ENCODE assay signal across 9 cellular contexts in the genomic region with DNA sequence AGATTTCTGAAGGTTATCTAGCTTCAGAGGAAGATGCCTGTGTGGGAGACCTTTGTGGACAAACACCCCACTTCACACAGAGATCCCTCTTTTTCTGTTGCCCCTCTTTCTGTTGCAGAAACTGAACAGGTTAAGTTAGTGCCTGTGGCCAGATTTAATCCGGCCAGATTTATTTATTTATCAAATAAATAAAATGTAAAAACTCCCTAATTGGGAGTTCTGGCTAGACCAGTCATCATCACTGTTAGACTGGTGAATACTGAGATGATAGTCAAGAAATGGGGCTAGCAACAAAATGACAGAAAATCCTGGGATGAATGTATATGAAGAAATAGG. TPM values are rescaled to one million over a fixed set of nuclear protein-coding genes. Genes with fewer than 3 reads are reported as not detected.
DNase-seq lines count a peak whose midpoint lies in the region; ATAC-seq and TF ChIP-seq lines count a peak whose summit lies in the region.
"Had no signal": no experiment of that assay in that cellular context is flagged by ENCODE, and none has a peak within 500 bp of the region (broad histone marks: within the 10 kb centered on the region; RNA-seq: fewer than 3 reads in every experiment).

No MANE protein-coding gene starts in this region.

- H3K9me2 ChIP-seq in OCI-LY7 (ENCODE audit: insufficient read depth, low read length), result no peaks in the 10 kb centered on the region

- BruUV-seq in OCI-LY7 (replicated peaks; lab: Mats Ljungman, UMichigan), result no TSS peak

- H3K9me3 ChIP-seq in ES-I3 (ENCODE audit: control insufficient read depth, insufficient read depth, low read length) (no peaks in the 10 kb centered on the region), OCI-LY7 (ENCODE audit: low read length) (no peaks in the 10 kb centered on the region)

- H3K9me3 Mint-ChIP-seq in effector memory CD8-positive, alpha-beta T cell, result no peaks in the 10 kb centered on the region
- H3K9me3 Mint-ChIP-seq in osteocyte (ENCODE audit: unreplicated experiment), result no peaks in the 10 kb centered on the region

- ATAC-seq in effector memory CD8-positive, alpha-beta T cell (replicated peaks), result no peak
- ATAC-seq in HG03460 (IDR thresholded peaks at IDR 0.05; ENCODE audit: unreplicated experiment), result no peak

- peak overlapping the region; percentile 82; the same call in 1 of the 2 replicates for H3K9ac ChIP-seq in ES-I3 (ENCODE audit: low read depth, low read length)

- no peak for DNase-seq in OCI-LY7 (ENCODE audit: low spot score)
- no peak for DNase-seq in effector memory CD8-positive, alpha-beta T cell
- no peak for DNase-seq in osteocyte (ENCODE audit: extremely low spot score, unreplicated experiment)
- no peak for DNase-seq in islet precursor cell
- DNase-seq in ACHN, result no peak
- no peak for DNase-seq in DMS79 treated with DMSO at 0.1 percent for 48 hours (lab: John Stamatoyannopoulos, UW)
- DNase-seq: NCI-H1436 had no signal

- peak overlapping the region; percentile 81 for H3K4me3 ChIP-seq in OCI-LY7 (ENCODE audit: low read depth, low read length, poor library complexity, severe bottlenecking)

- peaks cover 5% of the 10 kb centered on the region; the same call in 1 of the 2 replicates for H4K20me1 ChIP-seq in OCI-LY7 (ENCODE audit: insufficient read depth, low read length)

- peak overlapping the region; percentile 92 for H3K4me2 ChIP-seq in OCI-LY7 (ENCODE audit: low read length)

- peak overlapping the region; percentile 91 for H3K27ac ChIP-seq in OCI-LY7 (ENCODE audit: low read depth, low read length, poor library complexity, severe bottlenecking)

- H3K36me3 ChIP-seq in ES-I3 (ENCODE audit: insufficient read depth, low read length) (no peaks in the 10 kb centered on the region; the same call in 1 of the 2 replicates), OCI-LY7 (ENCODE audit: insufficient read depth, low read length) (peaks cover 6% of the 10 kb centered on the region; the same call in 1 of the 2 replicates)

- H3K79me2 ChIP-seq in OCI-LY7 (ENCODE audit: insufficient read depth, low read depth, low read length), result peaks cover 34% of the 10 kb centered on the region

- POLR2A ChIA-PET in OCI-LY7 (lab: Charles Lee), result interaction anchor here (0.5 to 3.6 kb wide), 9 partner anchors 9 to 841 kb away, joined by 3 to 11 read pairs (median 3); no protein-coding TSS in a partner anchor

- H3K4me1 Mint-ChIP-seq in effector memory CD8-positive, alpha-beta T cell (ENCODE audit: low read depth in 2 of 2), result peaks cover 23 to 28% of the 10 kb centered on the region in 2 donors
- peaks cover 27% of the 10 kb centered on the region for H3K4me1 Mint-ChIP-seq in osteocyte (ENCODE audit: unreplicated experiment)

- CTCF ChIA-PET in OCI-LY7 (lab: Charles Lee; ENCODE audit: unreplicated experiment), result no interaction called here

- H3K27me3 Mint-ChIP-seq in effector memory CD8-positive, alpha-beta T cell, result no peaks in the 10 kb centered on the region
- no peaks in the 10 kb centered on the region for H3K27me3 Mint-ChIP-seq in osteocyte (ENCODE audit: unreplicated experiment)

- TF ChIP-seq CTCF in OCI-LY7 (conservative IDR thresholded peaks at IDR 0.05; ENCODE audit: low read length), result no peak
- no peak for TF ChIP-seq CTCF in osteocyte (IDR thresholded peaks at IDR 0.05)

- H2AFZ ChIP-seq in OCI-LY7 (ENCODE audit: low read length), result peak overlapping the region; percentile 87; the same call in 1 of the 2 replicates

- in situ Hi-C loops in ACHN (cut with HindIII; ENCODE audit: low pct_ligation_motif_present, low pct_unique_long_range_greater_than_20kb, low sequenced_read_pairs), result no loop called here

- H3K4me1 ChIP-seq in ES-I3 (ENCODE audit: insufficient read depth, low read length) (peaks cover 16% of the 10 kb centered on the region), OCI-LY7 (ENCODE audit: insufficient read depth, low read length, poor library complexity, severe bottlenecking) (peaks cover 55% of the 10 kb centered on the region)

- H3K36me3 Mint-ChIP-seq in effector memory CD8-positive, alpha-beta T cell (ENCODE audit: insufficient read depth), result peaks cover 20% of the 10 kb centered on the region
- H3K36me3 Mint-ChIP-seq in osteocyte (ENCODE audit: unreplicated experiment), result peaks cover 2% of the 10 kb centered on the region

- intact Hi-C loops in OCI-LY7 (cut with micrococcal nuclease; ENCODE audit: unreplicated experiment), result loop anchor here (5.0 to 10.0 kb wide), 4 partner anchors 479 to 1369 kb away; no protein-coding TSS in a partner anchor

- H3K27ac Mint-ChIP-seq in effector memory CD8-positive, alpha-beta T cell, result peak overlapping the region; percentile 91
- no peak overlapping the region for H3K27ac Mint-ChIP-seq in osteocyte (ENCODE audit: unreplicated experiment)

- H3K4me3 Mint-ChIP-seq in effector memory CD8-positive, alpha-beta T cell, result peak overlapping the region; percentile 87 to 92
- peak overlapping the region; percentile 93 for H3K4me3 Mint-ChIP-seq in osteocyte (ENCODE audit: unreplicated experiment)

RNA-seq across cellular contexts. Expression of a gene that starts 1.2 kb away (rescaled TPM):
- 82.4 and 85.5 TPM in 2 replicates for total RNA-seq in OCI-LY7 (2014; rRNA removed; shearing (Covaris generic))
- total RNA-seq in OCI-LY7 (2022) (78.5 and 90.5 TPM in 2 replicates), osteocyte (63.9 and 69.2 TPM in 2 replicates)
